In the genomic region with DNA sequence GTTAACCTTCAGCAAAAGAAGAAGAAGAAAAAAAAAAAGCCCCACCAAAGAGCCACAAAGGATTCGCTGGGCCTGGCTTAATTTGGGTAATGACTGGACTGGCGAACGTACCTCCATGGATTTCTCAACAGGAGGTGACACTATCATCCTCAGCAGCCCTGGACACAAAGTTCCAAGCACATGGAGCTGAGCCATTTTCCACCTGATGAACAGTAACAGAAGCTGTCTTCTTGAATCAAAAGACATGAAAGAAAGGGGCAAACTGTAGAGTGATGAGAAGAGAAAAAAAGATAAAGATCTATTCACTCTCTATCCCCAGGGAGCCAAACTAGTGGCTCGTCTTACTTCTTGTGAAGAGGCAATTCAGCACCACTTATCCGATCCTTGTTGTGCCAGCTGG, we compare ENCODE assay signal across 23 cellular contexts.
DNase-seq lines count a peak whose midpoint lies in the region; ATAC-seq and TF ChIP-seq lines count a peak whose summit lies in the region.
"Had no signal": no experiment of that assay in that cellular context is flagged by ENCODE, and none has a peak within 500 bp of the region (broad histone marks: within the 10 kb centered on the region; RNA-seq: fewer than 3 reads in every experiment).

No MANE protein-coding gene starts in this region.

- no peak for TF ChIP-seq CTCF in neural progenitor cell (IDR thresholded peaks at IDR 0.05)

- in situ Hi-C loops in SK-MEL-5 (cut with HindIII; ENCODE audit: low pct_unique_long_range_greater_than_20kb, low sequenced_read_pairs), result no loop called here

- H3K4me1 ChIP-seq in neural progenitor cell, result peaks cover 88% of the 10 kb centered on the region
- H3K4me1 ChIP-seq: A549, Caco-2 had no signal

- peak overlapping the region; percentile 71 for H3K4me2 ChIP-seq in neural progenitor cell
- H3K4me2 ChIP-seq: A549 had no signal

- H3F3A ChIP-seq in neural progenitor cell (ENCODE audit: low read depth), result peaks cover 68% of the 10 kb centered on the region

- no peaks in the 10 kb centered on the region for H3K79me2 ChIP-seq in neural progenitor cell (ENCODE audit: low read depth)

- H3K36me3 Mint-ChIP-seq in neural progenitor cell, result peaks cover 1% of the 10 kb centered on the region
- H3K36me3 Mint-ChIP-seq: CD8-positive, alpha-beta T cell had no signal

- H2AFZ ChIP-seq in neural progenitor cell (replicated peaks), result no peak overlapping the region

- intact Hi-C loops in Right ventricle myocardium inferior (cut with DNase I), result no loop called here

- peak overlapping the region; percentile 21 for H3K4me3 ChIP-seq in neural progenitor cell
- H3K4me3 ChIP-seq: A549, SK-N-MC had no signal

- peak overlapping the region; percentile 25 for H3K27ac ChIP-seq in neural progenitor cell
- H3K27ac ChIP-seq: A549, C4-2B, SK-N-MC had no signal

- H3K36me3 ChIP-seq in neural progenitor cell, result no peaks in the 10 kb centered on the region

- peaks cover 68% of the 10 kb centered on the region for H3K4me1 Mint-ChIP-seq in neural progenitor cell
- H3K4me1 Mint-ChIP-seq: B cell had no signal

- no peak overlapping the region for H3K9ac ChIP-seq in neural progenitor cell

- no peaks in the 10 kb centered on the region for H4K20me1 ChIP-seq in neural progenitor cell (ENCODE audit: low read depth)

- no peaks in the 10 kb centered on the region for H3K9me3 Mint-ChIP-seq in neural progenitor cell
- H3K9me3 Mint-ChIP-seq: CD8-positive, alpha-beta T cell had no signal

- no peak overlapping the region for H3K4me3 Mint-ChIP-seq in neural progenitor cell
- H3K4me3 Mint-ChIP-seq: B cell; CD8-positive, alpha-beta T cell had no signal

- H3K9me3 ChIP-seq in neural progenitor cell (ENCODE audit: low read depth), result no peaks in the 10 kb centered on the region
- H3K9me3 ChIP-seq: A549, Caco-2 had no signal

- peak; percentile 9 for DNase-seq in NCI-H1105 (lab: John Stamatoyannopoulos, UW)
- peak; percentile 20 for DNase-seq in NCI-H187 treated with DMSO at 0.1 percent for 48 hours (lab: John Stamatoyannopoulos, UW)
- DNase-seq in SK-MEL-5 (ENCODE audit: low read depth, low spot score), result peak; percentile 15
- peak; percentile 90 for DNase-seq in neural progenitor cell (ENCODE audit: low spot score)
- DNase-seq in Right ventricle myocardium inferior (ENCODE audit: missing footprints), result no peak
- DNase-seq in DMS153 treated with DMSO at 0.1 percent for 48 hours (lab: John Stamatoyannopoulos, UW; ENCODE audit: unreplicated experiment), result no peak
- DNase-seq: Caco-2; CD8-positive, alpha-beta T cell; Karpas-422; NCI-H1092; NCI-H1694; NCI-H2081 treated with DMSO at 0.1 percent for 48 hours; NCI-H446 treated with DMSO at 0.1 percent for 48 hours; NCI-H526 treated with DMSO at 0.1 percent for 48 hours; RPMI8226; SHP77 had no signal

- ATAC-seq in HG02571 (IDR thresholded peaks at IDR 0.05; ENCODE audit: unreplicated experiment) (no peak), Right ventricle myocardium inferior (no peak)
- ATAC-seq: A549; CD8-positive, alpha-beta T cell; HCT116; HepG2 had no signal

- H3K27me3 ChIP-seq in neural progenitor cell, result no peaks in the 10 kb centered on the region

- peak overlapping the region; percentile 82 for H3K27ac Mint-ChIP-seq in neural progenitor cell
- H3K27ac Mint-ChIP-seq: B cell; CD8-positive, alpha-beta T cell had no signal

- peaks cover 5% of the 10 kb centered on the region for H3K27me3 Mint-ChIP-seq in neural progenitor cell (ENCODE audit: insufficient read depth, low read depth)
- H3K27me3 Mint-ChIP-seq: B cell had no signal

Comparison
In these comparisons a context has a peak if more than half of its experiments do, and no peak if none do; other contexts are left out.
1. DNase-seq: peak in NCI-H1105 (single experiment), NCI-H187 treated with DMSO at 0.1 percent for 48 hours (single experiment), SK-MEL-5 (single experiment) and neural progenitor cell (single experiment); none in Right ventricle myocardium inferior (single experiment) and DMS153 treated with DMSO at 0.1 percent for 48 hours (single experiment).